Comparison of ENCODE assay signal across 8 cellular contexts in the genomic region with DNA sequence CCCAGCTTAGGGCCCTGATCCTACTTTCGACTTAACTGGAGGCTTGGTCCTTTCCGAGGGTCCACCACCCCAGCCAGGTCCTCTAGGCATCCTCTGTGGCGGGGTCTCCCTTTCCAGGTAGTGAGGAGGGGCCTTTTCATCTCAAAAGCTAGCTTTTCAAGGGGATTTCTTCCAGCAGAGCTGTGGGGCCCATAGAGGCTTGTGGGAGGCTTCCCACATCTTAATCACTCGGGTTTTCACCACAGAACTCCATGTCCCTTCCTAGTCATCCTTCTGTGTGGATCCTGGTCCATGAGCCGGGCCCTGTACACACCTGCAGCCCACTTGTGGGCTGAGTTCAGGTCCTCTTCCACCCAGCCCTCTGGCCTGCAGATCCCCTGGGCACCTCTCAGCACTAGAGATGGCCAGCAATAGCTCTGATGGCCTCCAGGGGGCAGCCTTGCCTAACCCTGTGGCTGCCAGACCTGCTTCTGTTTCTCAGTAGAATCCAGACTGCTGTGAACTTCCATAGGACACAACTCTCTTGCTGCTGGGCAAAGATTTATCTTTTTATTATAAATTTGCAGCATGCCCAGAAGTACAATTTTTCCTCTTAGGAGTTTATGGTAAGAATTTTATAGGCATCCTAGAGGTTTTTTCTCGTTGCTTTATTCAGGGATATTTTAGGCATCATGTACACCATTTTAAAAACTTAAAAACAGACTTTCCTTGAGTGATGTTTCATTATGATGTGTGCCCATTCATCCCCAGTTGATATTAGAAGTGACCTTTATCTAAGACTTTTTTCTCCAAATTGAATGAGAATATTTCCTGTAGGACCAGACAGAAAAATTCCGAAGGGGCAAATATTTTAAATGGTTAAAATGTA.
A peak's percentile ranks its signal among the peaks of the same experiment; 100 is the strongest.
DNase-seq lines count a peak whose midpoint lies in the region; ATAC-seq and TF ChIP-seq lines count a peak whose summit lies in the region.

No MANE protein-coding gene starts in this region.

- no peak overlapping the region for H3K56ac ChIP-seq in H9 (ENCODE audit: insufficient read length, low read depth, low read length)

- no peak overlapping the region for H4K8ac ChIP-seq in H9 (replicated peaks; ENCODE audit: insufficient read length, low read depth, low read length)

- no peak overlapping the region for H4K5ac ChIP-seq in H9 (ENCODE audit: insufficient read length, low read depth, low read length)

- H4K20me1 ChIP-seq in H9 (ENCODE audit: control insufficient read depth, insufficient read depth, insufficient read length) = no peaks in the 10 kb centered on the region

- DNase-seq in GM06990 (ENCODE audit: extremely low read depth, insufficient read length) = peak; percentile 28
- DNase-seq in H9 = peak; percentile 73
- peak; percentile 62 for DNase-seq in M059J (ENCODE audit: low read depth)
- DNase-seq in SIG-M5 treated with dmso at 0.1 percent for 504 hours (lab: John Stamatoyannopoulos, UW; ENCODE audit: unreplicated experiment) = peak; percentile 76
- DNase-seq in activated naive CD4-positive, alpha-beta T cell treated with anti-CD3 and anti-CD28 coated beads for 36 hours = peak; percentile 68
- DNase-seq in glutamatergic neuron = peak; percentile 78
- peak; percentile 65 to 75 for DNase-seq in psoas muscle
- no peak for DNase-seq in T1000 (lab: John Stamatoyannopoulos, UW)

- H2BK5ac ChIP-seq in H9 (ENCODE audit: insufficient read length, low read length) = no peak overlapping the region

- no peaks in the 10 kb centered on the region for H3K79me2 ChIP-seq in H9 (ENCODE audit: insufficient read depth, low read length)

- no peaks in the 10 kb centered on the region for H3K9me3 ChIP-seq in H9 (ENCODE audit: control insufficient read depth, low read depth, low read length)
- no peaks in the 10 kb centered on the region for H3K9me3 ChIP-seq in psoas muscle

- peaks cover 22 to 25% of the 10 kb centered on the region in 2 experiments for H3K4me1 Mint-ChIP-seq in H9
- no peaks in the 10 kb centered on the region for H3K4me1 Mint-ChIP-seq in activated naive CD4-positive, alpha-beta T cell treated with anti-CD3 and anti-CD28 coated beads for 36 hours (ENCODE audit: low read depth)
- peaks cover 7% of the 10 kb centered on the region for H3K4me1 Mint-ChIP-seq in glutamatergic neuron (ENCODE audit: low read depth, unreplicated experiment)

- H3K18ac ChIP-seq in H9 (ENCODE audit: insufficient read length, low read depth, low read length) = no peak overlapping the region

- H3K4me1 ChIP-seq in H9 (ENCODE audit: insufficient read depth, low read length) (peaks cover 2% of the 10 kb centered on the region; the same call in 1 of the 2 replicates), psoas muscle (peaks cover 9% of the 10 kb centered on the region)

- no peak overlapping the region for H2AFZ ChIP-seq in H9 (ENCODE audit: low read length)

- no peak overlapping the region for H2AK5ac ChIP-seq in H9 (ENCODE audit: insufficient read length, low read length)

- H3K79me1 ChIP-seq in H9 (ENCODE audit: insufficient read depth, low read depth, low read length, poor library complexity, severe bottlenecking) = no peaks in the 10 kb centered on the region

- CTCF ChIA-PET in activated naive CD4-positive, alpha-beta T cell treated with anti-CD3 and anti-CD28 coated beads for 36 hours (lab: Charles Lee) = interaction anchor here (0.6 to 2.2 kb wide), 14 partner anchors 8 to 390 kb away, joined by 3 to 40 read pairs (median 6); no protein-coding TSS in a partner anchor

- H3K36me3 ChIP-seq in GM06990 (ENCODE audit: control insufficient read depth, insufficient read depth, low read length) (peaks cover 10% of the 10 kb centered on the region), psoas muscle (ENCODE audit: insufficient read depth in 1 of 2, low read depth in 1 of 2) (peaks cover 0 to 22% of the 10 kb centered on the region in 2 donors)

- no peak overlapping the region for H3K4me3 Mint-ChIP-seq in H9
- no peak overlapping the region for H3K4me3 Mint-ChIP-seq in activated naive CD4-positive, alpha-beta T cell treated with anti-CD3 and anti-CD28 coated beads for 36 hours
- no peak overlapping the region for H3K4me3 Mint-ChIP-seq in glutamatergic neuron (ENCODE audit: unreplicated experiment)

- no peak overlapping the region for H3K14ac ChIP-seq in H9 (ENCODE audit: insufficient read depth, low read length)

- H3K27ac ChIP-seq in H9 (ENCODE audit: insufficient read length, low read depth, low read length) (no peak overlapping the region), psoas muscle (no peak overlapping the region)

- no peaks in the 10 kb centered on the region for H3K23me2 ChIP-seq in H9 (ENCODE audit: insufficient read length, low read depth, low read length, poor library complexity, severe bottlenecking)

- no peak overlapping the region for H3T11ph ChIP-seq in H9 (ENCODE audit: low read length)

- no CpG with 5 or more reads among the region's 7 CpGs for WGBS in H9 (ENCODE audit: extremely low coverage, insufficient read length, low lambda C conversion rate)
- 76 to 82% (median 77%) methylated on average over 7 of the region's 7 CpGs for WGBS in psoas muscle, 3 donors

- H2BK15ac ChIP-seq in H9 (ENCODE audit: low read depth, low read length) = no peak overlapping the region

- H3K9ac ChIP-seq in H9 (ENCODE audit: extremely low read depth, insufficient read length, low read length) = no peak overlapping the region

- TF ChIP-seq CTCF in GM06990 (IDR thresholded peaks at IDR 0.05; ENCODE audit: insufficient read depth, low read length, poor library complexity, severe bottlenecking) (peak; percentile 96), H9 (conservative IDR thresholded peaks at IDR 0.05) (peak; percentile 97), glutamatergic neuron (IDR thresholded peaks at IDR 0.05; ENCODE audit: partially characterized antibody, unreplicated experiment) (peak; percentile 96), psoas muscle (IDR thresholded peaks at IDR 0.05) (peak; percentile 92)

- no peak overlapping the region for H3K4me3 ChIP-seq in GM06990 (replicated peaks; ENCODE audit: low read depth, low read length)
- no peak overlapping the region for H3K4me3 ChIP-seq in psoas muscle

- H3K27ac Mint-ChIP-seq in H9 (peak overlapping the region in 1 of 3 experiments; percentile 63; a peak in 1 of 7 replicates), glutamatergic neuron (ENCODE audit: unreplicated experiment) (no peak overlapping the region)
- H3K27ac Mint-ChIP-seq in activated naive CD4-positive, alpha-beta T cell treated with anti-CD3 and anti-CD28 coated beads for 36 hours = no peak overlapping the region

- H3K4ac ChIP-seq in H9 (ENCODE audit: low read depth, low read length) = no peak overlapping the region

- peaks cover 3 to 17% (median 10%) of the 10 kb centered on the region in 3 experiments; a peak in 5 of 7 replicates for H3K36me3 Mint-ChIP-seq in H9 (ENCODE audit: insufficient read depth in 1 of 3, low read depth in 3 of 3)
- no peaks in the 10 kb centered on the region for H3K36me3 Mint-ChIP-seq in activated naive CD4-positive, alpha-beta T cell treated with anti-CD3 and anti-CD28 coated beads for 36 hours (ENCODE audit: low read depth)
- H3K36me3 Mint-ChIP-seq in glutamatergic neuron (ENCODE audit: unreplicated experiment) = peaks cover 9% of the 10 kb centered on the region

- H4K91ac ChIP-seq in H9 (ENCODE audit: insufficient read length, low read depth, low read length) = no peak overlapping the region

- H2BK120ac ChIP-seq in H9 (ENCODE audit: low read depth, low read length, poor library complexity, severe bottlenecking) = no peak overlapping the region

- H2BK12ac ChIP-seq in H9 (ENCODE audit: insufficient read length, low read depth, low read length) = no peak overlapping the region

- ATAC-seq in psoas muscle = peak; percentile 84 to 96 (median 92)

- H3K27me3 Mint-ChIP-seq in H9 (ENCODE audit: low read depth) (no peaks in the 10 kb centered on the region), glutamatergic neuron (ENCODE audit: unreplicated experiment) (peaks cover 11% of the 10 kb centered on the region)
- no peaks in the 10 kb centered on the region for H3K27me3 Mint-ChIP-seq in activated naive CD4-positive, alpha-beta T cell treated with anti-CD3 and anti-CD28 coated beads for 36 hours (ENCODE audit: low read depth)

- H3K9me3 Mint-ChIP-seq in H9 = no peaks in the 10 kb centered on the region
- no peaks in the 10 kb centered on the region for H3K9me3 Mint-ChIP-seq in activated naive CD4-positive, alpha-beta T cell treated with anti-CD3 and anti-CD28 coated beads for 36 hours
- peaks cover 10% of the 10 kb centered on the region for H3K9me3 Mint-ChIP-seq in glutamatergic neuron (ENCODE audit: unreplicated experiment)

- H3K23ac ChIP-seq in H9 (ENCODE audit: insufficient read length, low read depth, low read length) = no peak overlapping the region

- intact Hi-C loops in activated naive CD4-positive, alpha-beta T cell treated with anti-CD3 and anti-CD28 coated beads for 36 hours (cut with micrococcal nuclease) = loop anchor here (1.0 to 5.0 kb wide), 3 partner anchors 12 to 365 kb away; no protein-coding TSS in a partner anchor
- intact Hi-C loops in psoas muscle (cut with DNase I) = loop anchor here (5.0 to 10.0 kb wide), 2 partner anchors 365 to 367 kb away; no protein-coding TSS in a partner anchor

- H2BK20ac ChIP-seq in H9 (ENCODE audit: low read depth, low read length, poor library complexity, severe bottlenecking) = no peak overlapping the region

- H3K27me3 ChIP-seq in GM06990 (replicated peaks; ENCODE audit: control insufficient read depth, insufficient read depth, low read length) = no peaks in the 10 kb centered on the region
- no peaks in the 10 kb centered on the region for H3K27me3 ChIP-seq in H9 (ENCODE audit: insufficient read depth, low read length)
- H3K27me3 ChIP-seq in psoas muscle (ENCODE audit: insufficient read depth in 3 of 3, low read length in 2 of 3) = no peaks in the 10 kb centered on the region

- H3K4me2 ChIP-seq in H9 (ENCODE audit: insufficient read depth, insufficient read length, low read length) = no peak overlapping the region
